In the genomic region with DNA sequence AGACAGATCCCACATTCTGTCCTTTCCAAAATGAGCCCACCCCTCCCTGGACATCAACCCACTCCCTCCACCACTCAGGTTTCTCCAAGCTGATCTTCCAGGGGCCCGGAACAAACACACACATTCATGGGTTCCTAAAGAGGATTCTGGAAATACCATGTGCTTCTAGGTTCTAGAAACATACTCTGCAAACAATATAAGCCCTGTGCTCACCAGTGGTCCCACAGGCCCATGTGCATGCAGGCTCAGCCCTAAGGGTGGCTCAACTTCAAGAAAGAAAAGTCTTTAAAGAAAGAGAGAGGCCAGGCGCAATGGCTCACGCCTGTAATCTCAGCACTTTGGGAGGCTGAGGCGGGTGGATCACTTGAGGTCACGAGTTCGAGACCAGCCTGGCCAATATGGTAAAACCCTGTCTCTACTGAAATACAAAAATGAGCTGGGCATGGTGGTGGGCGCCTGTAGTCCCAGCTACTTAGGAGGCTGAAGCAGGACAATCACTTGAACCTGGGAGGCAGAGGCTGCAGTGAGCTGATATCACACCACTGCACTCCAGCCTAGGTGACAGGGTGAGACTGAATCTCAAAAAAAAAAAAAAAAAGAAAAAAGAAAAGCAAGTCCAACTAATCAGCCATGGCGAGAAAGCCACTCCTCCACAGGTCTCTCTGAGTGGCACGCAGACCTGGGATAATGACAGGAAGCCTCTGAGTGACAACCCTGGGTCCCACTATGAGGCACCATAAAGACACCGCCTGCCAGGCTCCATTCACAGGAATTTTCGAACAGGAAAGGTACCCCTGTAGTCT, we compare ENCODE assay signal across 2 cellular contexts.
TF ChIP-seq lines count a peak whose summit lies in the region.

No MANE protein-coding gene starts in this region.

TF ChIP-seq in liver, 16 proteins besides CTCF, POLR2A, EP300 and RAD21:
- TF ChIP-seq EGR1 (IDR thresholded peaks at IDR 0.05; ENCODE audit: low read depth in 2 of 2) (no peak), FOXA1 (IDR thresholded peaks at IDR 0.05) (no peak), TAF1 (conservative IDR thresholded peaks at IDR 0.05) (no peak), MAX (IDR thresholded peaks at IDR 0.05) (no peak), RXRA (IDR thresholded peaks at IDR 0.05) (no peak), FOXA2 (IDR thresholded peaks at IDR 0.05) (no peak), NR2F2 (IDR thresholded peaks at IDR 0.05) (no peak), YY1 (IDR thresholded peaks at IDR 0.05) (no peak), JUND (IDR thresholded peaks at IDR 0.05) (no peak), SP1 (IDR thresholded peaks at IDR 0.05) (no peak), HNF4G (IDR thresholded peaks at IDR 0.05) (no peak), HNF4A (conservative IDR thresholded peaks at IDR 0.05) (no peak), GABPA (IDR thresholded peaks at IDR 0.05 in 1 of 2, conservative IDR thresholded peaks at IDR 0.05 in 1 of 2) (no peak)
- TF ChIP-seq, protein P1, sequence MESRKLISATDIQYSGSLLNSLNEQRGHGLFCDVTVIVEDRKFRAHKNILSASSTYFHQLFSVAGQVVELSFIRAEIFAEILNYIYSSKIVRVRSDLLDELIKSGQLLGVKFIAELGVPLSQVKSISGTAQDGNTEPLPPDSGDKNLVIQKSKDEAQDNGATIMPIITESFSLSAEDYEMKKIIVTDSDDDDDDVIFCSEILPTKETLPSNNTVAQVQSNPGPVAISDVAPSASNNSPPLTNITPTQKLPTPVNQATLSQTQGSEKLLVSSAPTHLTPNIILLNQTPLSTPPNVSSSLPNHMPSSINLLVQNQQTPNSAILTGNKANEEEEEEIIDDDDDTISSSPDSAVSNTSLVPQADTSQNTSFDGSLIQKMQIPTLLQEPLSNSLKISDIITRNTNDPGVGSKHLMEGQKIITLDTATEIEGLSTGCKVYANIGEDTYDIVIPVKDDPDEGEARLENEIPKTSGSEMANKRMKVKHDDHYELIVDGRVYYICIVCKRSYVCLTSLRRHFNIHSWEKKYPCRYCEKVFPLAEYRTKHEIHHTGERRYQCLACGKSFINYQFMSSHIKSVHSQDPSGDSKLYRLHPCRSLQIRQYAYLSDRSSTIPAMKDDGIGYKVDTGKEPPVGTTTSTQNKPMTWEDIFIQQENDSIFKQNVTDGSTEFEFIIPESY (IDR thresholded peaks at IDR 0.05) = no peak
- TF ChIP-seq, protein P2, sequence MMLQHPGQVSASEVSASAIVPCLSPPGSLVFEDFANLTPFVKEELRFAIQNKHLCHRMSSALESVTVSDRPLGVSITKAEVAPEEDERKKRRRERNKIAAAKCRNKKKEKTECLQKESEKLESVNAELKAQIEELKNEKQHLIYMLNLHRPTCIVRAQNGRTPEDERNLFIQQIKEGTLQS (IDR thresholded peaks at IDR 0.05) = no peak
- TF ChIP-seq, protein P3, sequence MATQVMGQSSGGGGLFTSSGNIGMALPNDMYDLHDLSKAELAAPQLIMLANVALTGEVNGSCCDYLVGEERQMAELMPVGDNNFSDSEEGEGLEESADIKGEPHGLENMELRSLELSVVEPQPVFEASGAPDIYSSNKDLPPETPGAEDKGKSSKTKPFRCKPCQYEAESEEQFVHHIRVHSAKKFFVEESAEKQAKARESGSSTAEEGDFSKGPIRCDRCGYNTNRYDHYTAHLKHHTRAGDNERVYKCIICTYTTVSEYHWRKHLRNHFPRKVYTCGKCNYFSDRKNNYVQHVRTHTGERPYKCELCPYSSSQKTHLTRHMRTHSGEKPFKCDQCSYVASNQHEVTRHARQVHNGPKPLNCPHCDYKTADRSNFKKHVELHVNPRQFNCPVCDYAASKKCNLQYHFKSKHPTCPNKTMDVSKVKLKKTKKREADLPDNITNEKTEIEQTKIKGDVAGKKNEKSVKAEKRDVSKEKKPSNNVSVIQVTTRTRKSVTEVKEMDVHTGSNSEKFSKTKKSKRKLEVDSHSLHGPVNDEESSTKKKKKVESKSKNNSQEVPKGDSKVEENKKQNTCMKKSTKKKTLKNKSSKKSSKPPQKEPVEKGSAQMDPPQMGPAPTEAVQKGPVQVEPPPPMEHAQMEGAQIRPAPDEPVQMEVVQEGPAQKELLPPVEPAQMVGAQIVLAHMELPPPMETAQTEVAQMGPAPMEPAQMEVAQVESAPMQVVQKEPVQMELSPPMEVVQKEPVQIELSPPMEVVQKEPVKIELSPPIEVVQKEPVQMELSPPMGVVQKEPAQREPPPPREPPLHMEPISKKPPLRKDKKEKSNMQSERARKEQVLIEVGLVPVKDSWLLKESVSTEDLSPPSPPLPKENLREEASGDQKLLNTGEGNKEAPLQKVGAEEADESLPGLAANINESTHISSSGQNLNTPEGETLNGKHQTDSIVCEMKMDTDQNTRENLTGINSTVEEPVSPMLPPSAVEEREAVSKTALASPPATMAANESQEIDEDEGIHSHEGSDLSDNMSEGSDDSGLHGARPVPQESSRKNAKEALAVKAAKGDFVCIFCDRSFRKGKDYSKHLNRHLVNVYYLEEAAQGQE (IDR thresholded peaks at IDR 0.05) = no peak

TF ChIP-seq in HepG2, 621 proteins besides CTCF, POLR2A, EP300 and RAD21:
- no peak for TF ChIP-seq MLX (CRISPR knock-in tag; IDR thresholded peaks at IDR 0.05)
